In the genomic region with DNA sequence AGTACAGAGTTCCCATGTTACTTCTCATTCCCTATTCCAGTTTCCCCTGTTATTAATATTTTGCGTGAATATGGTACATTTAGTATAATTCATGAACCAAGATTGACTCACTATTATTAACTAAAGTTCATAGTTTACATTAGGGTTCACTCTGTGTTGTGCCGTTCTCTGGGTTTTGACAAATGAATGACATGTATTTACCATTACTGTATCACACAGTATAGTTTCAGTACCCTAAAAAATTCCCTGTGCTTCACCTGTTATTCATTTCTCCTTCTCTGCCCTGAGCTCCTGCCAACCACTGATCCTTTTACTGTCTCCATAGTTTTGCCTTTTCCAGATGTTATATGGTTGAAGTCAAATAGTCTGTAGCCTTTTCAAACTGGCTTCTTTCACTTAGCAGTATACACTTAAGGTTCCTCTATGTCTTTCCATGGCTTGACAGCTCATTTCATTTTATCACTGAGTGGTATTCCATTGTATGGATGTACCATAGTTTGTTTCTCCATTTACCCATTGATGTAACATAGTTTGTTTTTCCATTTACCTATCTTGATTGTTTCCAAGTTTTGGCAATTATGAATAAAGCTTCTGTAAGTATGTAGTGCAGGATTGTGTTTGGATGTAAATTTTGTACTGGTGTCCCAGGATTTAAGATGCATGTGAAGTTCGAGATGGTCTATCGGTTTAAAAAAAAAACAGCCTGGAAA, we compare ENCODE assay signal across 33 cellular contexts. TPM values are rescaled to one million over a fixed set of nuclear protein-coding genes. Genes with fewer than 3 reads are reported as not detected.
DNase-seq lines count a peak whose midpoint lies in the region; ATAC-seq, FAIRE-seq and TF ChIP-seq lines count a peak whose summit lies in the region.
"Had no signal": no experiment of that assay in that cellular context is flagged by ENCODE, and none has a peak within 500 bp of the region (broad histone marks: within the 10 kb centered on the region; RNA-seq: fewer than 3 reads in every experiment).

No MANE protein-coding gene starts in this region.

- H3K27me3 ChIP-seq in Karpas-422 (ENCODE audit: low read length) = no peaks in the 10 kb centered on the region
- no peaks in the 10 kb centered on the region for H3K27me3 ChIP-seq in endothelial cell of umbilical vein (ENCODE audit: control insufficient read depth in 2 of 2, insufficient read depth in 2 of 2, low read length in 2 of 2)
- H3K27me3 ChIP-seq in skeletal muscle satellite cell (ENCODE audit: control insufficient read depth, insufficient read depth, low read length) = no peaks in the 10 kb centered on the region
- H3K27me3 ChIP-seq in CD4-positive, alpha-beta T cell (ENCODE audit: control insufficient read depth, insufficient read depth, low read length) = no peaks in the 10 kb centered on the region
- H3K27me3 ChIP-seq: ascending aorta, esophagus muscularis mucosa, gastroesophageal sphincter, SJSA1, uterus had no signal

- no peak overlapping the region for H3K4me3 ChIP-seq in Karpas-422 (ENCODE audit: low read length)
- no peak overlapping the region for H3K4me3 ChIP-seq in endothelial cell of umbilical vein (replicated peaks in 1 of 3; ENCODE audit: insufficient read depth in 1 of 3, low read depth in 1 of 3, low read length in 3 of 3)
- no peak overlapping the region for H3K4me3 ChIP-seq in skeletal muscle satellite cell (ENCODE audit: low read length)
- H3K4me3 ChIP-seq: ascending aorta, esophagus muscularis mucosa, gastroesophageal sphincter, GM23338, lung, SJSA1, thoracic aorta, uterus had no signal

- dilution Hi-C loops in endothelial cell of umbilical vein (cut with MboI; ENCODE audit: extremely low pct_ligation_motif_present, low sequenced_read_pairs) = no loop called here

- no peaks in the 10 kb centered on the region for H3K27me3 Mint-ChIP-seq in CD4-positive, alpha-beta T cell
- H3K27me3 Mint-ChIP-seq: activated CD8-positive, alpha-beta memory T cell treated with anti-CD3 and anti-CD28 coated beads, Interleukin-2, amount 10 ng/mL, durations not matched to agents 7 days and 5 days; dendritic cell treated with granulocyte-macrophage colony-stimulating factor and Interleukin-4, amounts not matched to agents 40 ng/mL and 50 ng/mL, for 4 days had no signal

- no peak for FAIRE-seq in endothelial cell of umbilical vein (lab: Jason Lieb, UNC)

- H3K9me2 ChIP-seq in Karpas-422 (replicated peaks; ENCODE audit: insufficient read depth, low read length) = no peaks in the 10 kb centered on the region

- CTCF ChIA-PET in endothelial cell of umbilical vein (lab: Charles Lee) = interaction anchor here (1.6 kb wide), 1 partner anchor 26 kb away, joined by 3 read pairs; no protein-coding TSS in a partner anchor
- CTCF ChIA-PET in CD4-positive, alpha-beta T cell (lab: Charles Lee) = no interaction called here

- H4K20me1 ChIP-seq in Karpas-422 (ENCODE audit: insufficient read depth, low read depth, low read length) (no peaks in the 10 kb centered on the region), endothelial cell of umbilical vein (replicated peaks; ENCODE audit: control insufficient read depth, extremely low read depth, insufficient read depth, low read length) (no peaks in the 10 kb centered on the region)

- H3K4me3 Mint-ChIP-seq in CD4-positive, alpha-beta T cell = no peak overlapping the region
- H3K4me3 Mint-ChIP-seq: activated CD8-positive, alpha-beta memory T cell treated with anti-CD3 and anti-CD28 coated beads, Interleukin-2, amount 10 ng/mL, durations not matched to agents 7 days and 5 days; dendritic cell treated with granulocyte-macrophage colony-stimulating factor and Interleukin-4, amounts not matched to agents 40 ng/mL and 50 ng/mL, for 4 days; endodermal cell; GM23338; nephron progenitor cell; stimulated activated naive CD8-positive, alpha-beta T cell treated with anti-CD3 and anti-CD28 coated beads, Interleukin-15, Interleukin-2, amounts not matched to agents 100 ng/mL and 50 ng/mL, for 24 hours had no signal

- no TSS peak for BruUV-seq in endothelial cell of umbilical vein (replicated peaks; lab: Mats Ljungman, UMichigan)

- H3K4me1 ChIP-seq in Karpas-422 (ENCODE audit: low read length) = peaks cover 44% of the 10 kb centered on the region
- peaks cover 22% of the 10 kb centered on the region for H3K4me1 ChIP-seq in endothelial cell of umbilical vein (ENCODE audit: control insufficient read depth, extremely low read depth, insufficient read depth, low read length)
- H3K4me1 ChIP-seq in skeletal muscle satellite cell (ENCODE audit: control insufficient read depth, insufficient read depth, low read length) = peaks cover 13% of the 10 kb centered on the region
- H3K4me1 ChIP-seq: ascending aorta, Caco-2, esophagus muscularis mucosa, gastroesophageal sphincter had no signal

- no peak overlapping the region for H3K27ac Mint-ChIP-seq in CD4-positive, alpha-beta T cell
- H3K27ac Mint-ChIP-seq: activated CD8-positive, alpha-beta memory T cell treated with anti-CD3 and anti-CD28 coated beads, Interleukin-2, amount 10 ng/mL, durations not matched to agents 7 days and 5 days; dendritic cell treated with granulocyte-macrophage colony-stimulating factor and Interleukin-4, amounts not matched to agents 40 ng/mL and 50 ng/mL, for 4 days; endodermal cell; GM23338; nephron progenitor cell; stimulated activated naive CD8-positive, alpha-beta T cell treated with anti-CD3 and anti-CD28 coated beads, Interleukin-15, Interleukin-2, amounts not matched to agents 100 ng/mL and 50 ng/mL, for 24 hours had no signal

- H2AFZ ChIP-seq in Karpas-422 (ENCODE audit: low read length) (no peak overlapping the region), endothelial cell of umbilical vein (ENCODE audit: low read depth, low read length) (no peak overlapping the region)
- H2AFZ ChIP-seq: GM23338 had no signal

- no peak for TF ChIP-seq POLR2A in endothelial cell of umbilical vein (IDR thresholded peaks at IDR 0.05; ENCODE audit: low read depth, low read length)

- peak; percentile 46 for ATAC-seq in GM18868 (IDR thresholded peaks at IDR 0.05; ENCODE audit: unreplicated experiment)
- no peak for ATAC-seq in HG03159 (IDR thresholded peaks at IDR 0.05; ENCODE audit: unreplicated experiment)
- ATAC-seq in CD4-positive, alpha-beta T cell (ENCODE audit: poor library complexity) = no peak
- ATAC-seq: activated CD8-positive, alpha-beta memory T cell treated with anti-CD3 and anti-CD28 coated beads, Interleukin-2, amount 10 ng/mL, durations not matched to agents 7 days and 5 days; gastroesophageal sphincter; GM23338 had no signal

- DNase-seq in Karpas-422 (no peak), endothelial cell of umbilical vein (ENCODE audit: low read depth, low spot score) (no peak), KBM-7 (no peak), cerebellar cortex (ENCODE audit: low spot score) (no peak)
- DNase-seq in CD4-positive, alpha-beta T cell = no peak
- DNase-seq: ACHN; activated CD4-positive, CD25-positive, alpha-beta regulatory T cell; activated CD8-positive, alpha-beta memory T cell treated with anti-CD3 and anti-CD28 coated beads, Interleukin-2, amount 10 ng/mL, durations not matched to agents 7 days and 5 days; activated gamma-delta T cell treated with Interleukin-2 at 50 U/mL for 16 hours; activated T-cell treated with anti-CD3 and anti-CD28 coated beads, Interleukin-2, amount 50 U/mL, for 48 hours; Caco-2; caudate nucleus; DMS53; endodermal cell; NCI-H1092; NCI-H1694 treated with DMSO at 0.1 percent for 48 hours; NCI-H510A; nephron progenitor cell; RPMI8226; stimulated activated CD4-positive, alpha-beta T cell treated with anti-CD3 and anti-CD28 coated beads, Interleukin-1b, Interleukin-23, amount 100 ng/mL, for 48 hours; uterus had no signal

- no peaks in the 10 kb centered on the region for H3K9me1 ChIP-seq in endothelial cell of umbilical vein (replicated peaks; ENCODE audit: control insufficient read depth, extremely low read depth, insufficient read depth, low read length)

- in situ Hi-C loops in KBM-7 (cut with MboI; ENCODE audit: low pct_unique_long_range_greater_than_20kb, low sequenced_read_pairs) = no loop called here

- POLR2A ChIA-PET in endothelial cell of umbilical vein (lab: Charles Lee) = no interaction called here
- POLR2A ChIA-PET in CD4-positive, alpha-beta T cell (lab: Charles Lee) = no interaction called here

- peaks cover 79% of the 10 kb centered on the region for H3K79me2 ChIP-seq in Karpas-422 (ENCODE audit: low read length)
- H3K79me2 ChIP-seq in endothelial cell of umbilical vein (ENCODE audit: control insufficient read depth, insufficient read depth, low read length) = peaks cover 44% of the 10 kb centered on the region

- H3K9me3 Mint-ChIP-seq in CD4-positive, alpha-beta T cell = peaks cover 5% of the 10 kb centered on the region
- H3K9me3 Mint-ChIP-seq: dendritic cell treated with granulocyte-macrophage colony-stimulating factor and Interleukin-4, amounts not matched to agents 40 ng/mL and 50 ng/mL, for 4 days; endodermal cell; stimulated activated naive CD8-positive, alpha-beta T cell treated with anti-CD3 and anti-CD28 coated beads, Interleukin-15, Interleukin-2, amounts not matched to agents 100 ng/mL and 50 ng/mL, for 24 hours had no signal

- no peaks in the 10 kb centered on the region for H3K9me3 ChIP-seq in Karpas-422 (ENCODE audit: low read length)
- no peaks in the 10 kb centered on the region for H3K9me3 ChIP-seq in endothelial cell of umbilical vein (replicated peaks; ENCODE audit: control insufficient read depth, insufficient read depth, low read length)
- no peaks in the 10 kb centered on the region for H3K9me3 ChIP-seq in skeletal muscle satellite cell (replicated peaks; ENCODE audit: low read length)
- no peaks in the 10 kb centered on the region for H3K9me3 ChIP-seq in CD4-positive, alpha-beta T cell (ENCODE audit: control insufficient read depth, low read length)
- H3K9me3 ChIP-seq: ascending aorta, Caco-2, esophagus muscularis mucosa, gastroesophageal sphincter, thoracic aorta, uterus had no signal

- H3K27ac ChIP-seq in Karpas-422 (ENCODE audit: low read length) (peak overlapping the region; percentile 63; the same call in 1 of the 2 replicates), endothelial cell of umbilical vein (ENCODE audit: insufficient read depth, low read depth, low read length) (peak overlapping the region; percentile 44)
- no peak overlapping the region for H3K27ac ChIP-seq in CD4-positive, alpha-beta T cell (ENCODE audit: low read depth, low read length)
- H3K27ac ChIP-seq: ascending aorta, esophagus muscularis mucosa, gastroesophageal sphincter, thoracic aorta, uterus had no signal

- intact Hi-C loops in endothelial cell of umbilical vein (cut with micrococcal nuclease) = loop anchor here (1.0 to 5.0 kb wide), 2 partner anchors 37 to 60 kb away; no protein-coding TSS in a partner anchor
- intact Hi-C loops in CD4-positive, alpha-beta T cell (cut with DNase I, micrococcal nuclease) = no loop called here

- no peaks in the 10 kb centered on the region for H3K36me3 Mint-ChIP-seq in CD4-positive, alpha-beta T cell (ENCODE audit: low read depth)
- H3K36me3 Mint-ChIP-seq: activated CD8-positive, alpha-beta memory T cell treated with anti-CD3 and anti-CD28 coated beads, Interleukin-2, amount 10 ng/mL, durations not matched to agents 7 days and 5 days had no signal

- no peak overlapping the region for H3K4me2 ChIP-seq in Karpas-422 (ENCODE audit: low read depth, low read length, poor library complexity, severe bottlenecking)
- peak overlapping the region; percentile 54 for H3K4me2 ChIP-seq in endothelial cell of umbilical vein (ENCODE audit: insufficient read depth, low read length)
- H3K4me2 ChIP-seq in skeletal muscle satellite cell (ENCODE audit: low read length) = peak overlapping the region; percentile 59
- H3K4me2 ChIP-seq: GM23338 had no signal

- no peaks in the 10 kb centered on the region for H3K4me1 Mint-ChIP-seq in CD4-positive, alpha-beta T cell (ENCODE audit: low read depth)
- H3K4me1 Mint-ChIP-seq: activated CD8-positive, alpha-beta memory T cell treated with anti-CD3 and anti-CD28 coated beads, Interleukin-2, amount 10 ng/mL, durations not matched to agents 7 days and 5 days; nephron progenitor cell had no signal

- no peak for TF ChIP-seq CTCF in endothelial cell of umbilical vein (IDR thresholded peaks at IDR 0.05; ENCODE audit: extremely low read depth in 1 of 2, insufficient read depth in 1 of 2, low read depth in 1 of 2, low read length in 2 of 2)
- TF ChIP-seq CTCF in CD4-positive, alpha-beta T cell (IDR thresholded peaks at IDR 0.05) = no peak

- H3K9ac ChIP-seq in Karpas-422 (ENCODE audit: low read length) (no peak overlapping the region), endothelial cell of umbilical vein (replicated peaks; ENCODE audit: extremely low read depth, insufficient read depth, low read length) (no peak overlapping the region), skeletal muscle satellite cell (ENCODE audit: low read depth, low read length) (no peak overlapping the region)

- no peaks in the 10 kb centered on the region for H3K36me3 ChIP-seq in Karpas-422 (ENCODE audit: insufficient read depth, low read length)
- no peaks in the 10 kb centered on the region for H3K36me3 ChIP-seq in endothelial cell of umbilical vein (ENCODE audit: control insufficient read depth in 2 of 2, extremely low read depth in 1 of 2, insufficient read depth in 2 of 2, low read length in 2 of 2)
- H3K36me3 ChIP-seq in skeletal muscle satellite cell (ENCODE audit: insufficient read depth, low read length) = no peaks in the 10 kb centered on the region
- H3K36me3 ChIP-seq: ascending aorta, esophagus muscularis mucosa, gastroesophageal sphincter, SJSA1, thoracic aorta, uterus had no signal

RNA-seq across cellular contexts. Expression of a gene that starts 58.8 kb away (rescaled TPM):
- total RNA-seq in Karpas-422 (2014; rRNA removed; shearing (Covaris generic); ENCODE audit: low replicate concordance) = 100 and 121 TPM in 2 replicates
- 34.2 and 41.5 TPM in 2 replicates for total RNA-seq in endothelial cell of umbilical vein
- 5.2 and 5.5 TPM in 2 replicates for polyA plus RNA-seq in endothelial cell of umbilical vein
- 6.9 and 7.1 TPM in 2 replicates for polyA plus RNA-seq in endothelial cell of umbilical vein (2011; cell fraction: cytosol; rRNA removed)
- 14.8 and 15.2 TPM in 2 replicates for polyA plus RNA-seq in endothelial cell of umbilical vein (2011; cell fraction: nucleus; rRNA removed)
- polyA plus RNA-seq in endothelial cell of umbilical vein (2012) = 10.2 and 14.4 TPM in 2 replicates
- 54.6 and 66.3 TPM in 2 replicates for polyA minus RNA-seq in endothelial cell of umbilical vein
- 10.9 TPM for polyA minus RNA-seq in endothelial cell of umbilical vein (2011; cell fraction: cytosol; rRNA and poly(A)+ RNA removed)
- 123 and 184 TPM in 2 replicates for polyA minus RNA-seq in endothelial cell of umbilical vein (2011; cell fraction: nucleus; rRNA and poly(A)+ RNA removed)
- 22.6 and 25.1 TPM in 2 replicates for total RNA-seq in skeletal muscle satellite cell (2012; rRNA removed)
- under 1 TPM; 0.45 to 0.47 TPM for total RNA-seq in CD4-positive, alpha-beta T cell

Comparison
In these comparisons a context has a peak if more than half of its experiments do, and no peak if none do; other contexts are left out.
1. RNA of a gene that starts 58.8 kb away (total RNA-seq): 100 to 121 TPM in Karpas-422 and 34.2 to 41.5 TPM in endothelial cell of umbilical vein; 0.45 to 0.47 TPM in CD4-positive, alpha-beta T cell; every median in the first group is over 10 times any median in the second.